1 cellular context compared by ENCODE assay signal in the genomic region with DNA sequence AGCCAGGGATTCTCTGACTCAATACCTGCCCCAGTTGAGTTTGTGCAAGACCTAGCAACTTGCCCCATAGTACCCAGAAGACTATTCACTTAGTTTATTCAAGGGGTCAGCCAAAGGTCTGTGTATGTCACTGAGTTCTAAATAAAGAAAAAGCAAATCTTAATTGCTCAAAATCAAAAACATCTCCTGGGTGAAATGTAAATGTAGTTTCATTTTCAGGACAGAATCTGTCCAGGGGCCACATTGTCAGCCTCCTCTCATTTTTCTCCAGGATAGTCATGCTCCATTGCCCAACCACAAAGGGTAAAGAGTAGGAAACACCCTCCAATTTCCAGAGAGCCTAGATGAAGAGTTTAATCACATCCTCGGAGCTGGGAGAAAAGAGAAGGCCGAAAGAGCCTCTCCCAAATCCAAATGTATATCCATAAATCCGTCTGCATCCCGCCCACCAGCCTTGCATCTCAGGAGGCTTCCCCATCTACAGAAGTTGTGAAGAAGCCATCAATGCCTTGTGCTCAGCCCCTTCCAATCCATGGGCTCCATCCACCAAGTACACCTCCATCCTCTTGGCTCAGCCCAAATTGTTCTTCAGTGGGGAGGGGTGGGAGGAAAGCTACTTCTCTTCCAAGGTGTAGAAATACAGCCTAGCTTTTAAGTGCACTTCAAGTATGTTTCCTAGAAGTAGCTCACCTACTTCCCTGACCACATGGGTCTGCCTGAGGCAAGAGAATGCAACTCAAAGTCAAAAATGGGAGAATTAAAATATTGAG.
TF ChIP-seq lines count a peak whose summit lies in the region.

No MANE protein-coding gene starts in this region.

TF ChIP-seq in IMR-90, 13 proteins besides CTCF, POLR2A, EP300 and RAD21 (continued from another document):
- TF ChIP-seq MAZ (IDR thresholded peaks at IDR 0.05; ENCODE audit: borderline replicate concordance, low read depth, low read length) (peak; percentile 38; the same call in 1 of the 2 replicates), MXI1 (IDR thresholded peaks at IDR 0.05; ENCODE audit: borderline replicate concordance, low read depth, low read length) (0 out of 2 replicates have a peak, but pooled peaks have one; percentile 19), SMC3 (IDR thresholded peaks at IDR 0.05; ENCODE audit: low read depth, low read length) (no peak), CEBPB (IDR thresholded peaks at IDR 0.05; ENCODE audit: low read depth, low read length) (peak; percentile 91), NFE2L2 (IDR thresholded peaks at IDR 0.05; ENCODE audit: low read depth, low read length) (no peak), CHD1 (IDR thresholded peaks at IDR 0.05; ENCODE audit: low read depth, low read length) (0 out of 2 replicates have a peak, but pooled peaks have one; percentile 75), RFX5 (IDR thresholded peaks at IDR 0.05; ENCODE audit: low read depth, low read length) (no peak), BHLHE40 (IDR thresholded peaks at IDR 0.05; ENCODE audit: low read depth, low read length) (no peak), FOS (IDR thresholded peaks at IDR 0.05; ENCODE audit: low read depth, low read length) (0 out of 2 replicates have a peak, but pooled peaks have one; percentile 52)
- TF ChIP-seq, protein P1, sequence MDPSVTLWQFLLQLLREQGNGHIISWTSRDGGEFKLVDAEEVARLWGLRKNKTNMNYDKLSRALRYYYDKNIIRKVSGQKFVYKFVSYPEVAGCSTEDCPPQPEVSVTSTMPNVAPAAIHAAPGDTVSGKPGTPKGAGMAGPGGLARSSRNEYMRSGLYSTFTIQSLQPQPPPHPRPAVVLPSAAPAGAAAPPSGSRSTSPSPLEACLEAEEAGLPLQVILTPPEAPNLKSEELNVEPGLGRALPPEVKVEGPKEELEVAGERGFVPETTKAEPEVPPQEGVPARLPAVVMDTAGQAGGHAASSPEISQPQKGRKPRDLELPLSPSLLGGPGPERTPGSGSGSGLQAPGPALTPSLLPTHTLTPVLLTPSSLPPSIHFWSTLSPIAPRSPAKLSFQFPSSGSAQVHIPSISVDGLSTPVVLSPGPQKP (IDR thresholded peaks at IDR 0.05; ENCODE audit: borderline replicate concordance, low read depth, low read length): no peak
